33 cellular contexts compared by ENCODE assay signal in the genomic region with DNA sequence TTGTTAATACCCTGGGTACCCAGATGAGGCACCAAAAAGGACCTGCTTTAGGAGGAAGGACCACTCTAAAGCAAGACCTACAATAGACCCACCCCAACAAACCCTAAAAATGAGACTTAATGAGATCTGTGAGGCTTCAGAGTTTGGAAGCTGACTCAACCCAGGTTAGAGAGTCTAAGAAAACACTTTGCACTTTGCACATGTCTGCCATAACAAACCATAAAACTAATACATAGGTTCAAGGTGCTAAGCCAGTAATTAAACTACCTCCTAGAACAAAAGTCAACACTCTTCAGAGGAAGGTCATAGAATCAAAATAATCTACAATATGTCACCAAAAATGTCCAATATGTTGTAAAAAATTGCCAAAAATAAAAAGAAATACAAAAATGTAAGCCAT.
"Had no signal": no experiment of that assay in that cellular context is flagged by ENCODE, and none has a peak within 500 bp of the region (broad histone marks: within the 10 kb centered on the region; RNA-seq: fewer than 3 reads in every experiment).

No MANE protein-coding gene starts in this region.

- H3K36me3 ChIP-seq: MG63 had no signal

- H3K27me3 ChIP-seq: MG63 had no signal

- H3K27ac ChIP-seq: KMS-11 had no signal

- DNase-seq: Karpas-422, Kasumi-1, KG1, MG63, MM.1S, MV-4-11, NCI-H1048, NCI-H1092, NCI-H1092 treated with DMSO at 0.1 percent for 48 hours, NCI-H1105, NCI-H1105 treated with DMSO at 0.1 percent for 48 hours, NCI-H1417 treated with DMSO at 0.1 percent for 48 hours, NCI-H1436, NCI-H1436 treated with DMSO at 0.1 percent for 48 hours, NCI-H146, NCI-H1694, NCI-H1694 treated with DMSO at 0.1 percent for 48 hours, NCI-H187, NCI-H187 treated with DMSO at 0.1 percent for 48 hours, NCI-H1930, NCI-H2029, NCI-H2029 treated with DMSO at 0.1 percent for 48 hours, NCI-H2081, NCI-H2081 treated with DMSO at 0.1 percent for 48 hours, NCI-H2171, NCI-H2171 treated with DMSO at 0.1 percent for 48 hours, NCI-H2227 treated with DMSO at 0.1 percent for 48 hours, NCI-H226, NCI-H345, NCI-H446, NCI-H446 treated with DMSO at 0.1 percent for 48 hours, NCI-H510A had no signal

- H3K9me3 ChIP-seq: MG63 had no signal

- H3K4me3 ChIP-seq: MG63 had no signal
